ENCODE assay signal across 11 cellular contexts in genomic region chr1:2466834-2467554, GRCh38. TPM values are rescaled to one million over a fixed set of nuclear protein-coding genes. Genes with fewer than 3 reads are reported as not detected.
DNase-seq lines count a peak whose midpoint lies in the region; ATAC-seq and TF ChIP-seq lines count a peak whose summit lies in the region.
"Had no signal": no experiment of that assay in that cellular context is flagged by ENCODE, and none has a peak within 500 bp of the region (broad histone marks: within the 10 kb centered on the region; RNA-seq: fewer than 3 reads in every experiment).

No MANE protein-coding gene starts in this region.

- ATAC-seq in WTC11 (peak; percentile 67), HG03432 (IDR thresholded peaks at IDR 0.05; ENCODE audit: unreplicated experiment) (no peak), GM18868 (IDR thresholded peaks at IDR 0.05; ENCODE audit: unreplicated experiment) (no peak)
- peak; percentile 27 for ATAC-seq in stimulated activated naive CD8-positive, alpha-beta T cell treated with anti-CD3 and anti-CD28 coated beads, Interleukin-15, amount 100 ng/mL, for 72 hours

- peak; percentile 53 for DNase-seq in activated CD4-positive, alpha-beta T cell treated with anti-CD3 and anti-CD28 coated beads for 48 hours
- no peak for DNase-seq in activated CD4-positive, alpha-beta T cell treated with anti-CD3 and anti-CD28 coated beads for 1 hour
- DNase-seq in WTC11 (ENCODE audit: low spot score), result peak; percentile 71
- peak; percentile 22 for DNase-seq in epithelial cell of esophagus (ENCODE audit: low read depth)
- peak in 1 of 2 donors; percentile 19 for DNase-seq in stimulated activated naive CD8-positive, alpha-beta T cell treated with anti-CD3 and anti-CD28 coated beads, Interleukin-15, amount 100 ng/mL, for 72 hours
- no peak for DNase-seq in NCI-H1105 treated with DMSO at 0.1 percent for 48 hours (lab: John Stamatoyannopoulos, UW)
- DNase-seq: effector CD4-positive, alpha-beta T cell; left lung; NCI-H2107 had no signal

- H3K4me1 Mint-ChIP-seq in WTC11, result no peaks in the 10 kb centered on the region
- peaks cover 5% of the 10 kb centered on the region for H3K4me1 Mint-ChIP-seq in stimulated activated naive CD8-positive, alpha-beta T cell treated with anti-CD3 and anti-CD28 coated beads, Interleukin-15, amount 100 ng/mL, for 72 hours

- H3K27me3 Mint-ChIP-seq in WTC11 (ENCODE audit: low read depth), result no peaks in the 10 kb centered on the region
- peaks cover 46% of the 10 kb centered on the region for H3K27me3 Mint-ChIP-seq in stimulated activated naive CD8-positive, alpha-beta T cell treated with anti-CD3 and anti-CD28 coated beads, Interleukin-15, amount 100 ng/mL, for 72 hours

- POLR2A ChIA-PET in WTC11 (lab: Charles Lee), result interaction anchor here (0.9 kb wide), 1 partner anchor 59 kb away, joined by 3 read pairs; no protein-coding TSS in a partner anchor

- H3K4me3 Mint-ChIP-seq in WTC11, result no peak overlapping the region
- no peak overlapping the region for H3K4me3 Mint-ChIP-seq in stimulated activated naive CD8-positive, alpha-beta T cell treated with anti-CD3 and anti-CD28 coated beads, Interleukin-15, amount 100 ng/mL, for 72 hours

- no peaks in the 10 kb centered on the region for H3K36me3 Mint-ChIP-seq in WTC11

- no peaks in the 10 kb centered on the region for H3K9me3 Mint-ChIP-seq in WTC11
- no peaks in the 10 kb centered on the region for H3K9me3 Mint-ChIP-seq in stimulated activated naive CD8-positive, alpha-beta T cell treated with anti-CD3 and anti-CD28 coated beads, Interleukin-15, amount 100 ng/mL, for 72 hours

- no peak overlapping the region for H3K27ac Mint-ChIP-seq in WTC11
- no peak overlapping the region for H3K27ac Mint-ChIP-seq in stimulated activated naive CD8-positive, alpha-beta T cell treated with anti-CD3 and anti-CD28 coated beads, Interleukin-15, amount 100 ng/mL, for 72 hours

- CTCF ChIA-PET in WTC11 (lab: Charles Lee), result interaction anchor here (1.2 to 2.3 kb wide), 4 partner anchors 11 to 95 kb away, joined by 3 to 7 read pairs (median 5); no protein-coding TSS in a partner anchor

- H3K4me3 ChIP-seq in epithelial cell of esophagus (ENCODE audit: low read length), result no peak overlapping the region
- H3K4me3 ChIP-seq: left lung had no signal

- TF ChIP-seq CTCF in WTC11 (IDR thresholded peaks at IDR 0.05) (no peak), epithelial cell of esophagus (IDR thresholded peaks at IDR 0.05; ENCODE audit: insufficient read depth, low read depth, low read length, missing control alignments) (no peak)

TF ChIP-seq in WTC11, 78 proteins besides CTCF, POLR2A, EP300 and RAD21:
- TF ChIP-seq ZMAT4 (CRISPR knock-in tag; IDR thresholded peaks at IDR 0.05) (no peak), E2F5 (CRISPR knock-in tag; IDR thresholded peaks at IDR 0.05) (0 out of 2 replicates have a peak, but pooled peaks have one; percentile 57), ATF6 (CRISPR knock-in tag; IDR thresholded peaks at IDR 0.05) (no peak), CDX4 (CRISPR knock-in tag; IDR thresholded peaks at IDR 0.05; ENCODE audit: borderline replicate concordance) (no peak), SP1 (CRISPR knock-in tag; conservative IDR thresholded peaks at IDR 0.05) (peak; percentile 84)

RNA-seq across cellular contexts. Expression of gene PLCH2, which starts 9.1 kb away (rescaled TPM):
- total RNA-seq in WTC11 (2021), result 0.05 to 0.18 TPM (median 0.17 TPM) in 3 replicates

RNA-seq across cellular contexts. Expression of gene PEX10, which starts 54.6 kb away (rescaled TPM):
- 28.6 to 31.7 TPM (median 29.3 TPM) in 3 replicates for total RNA-seq in WTC11 (2021)

RNA-seq across cellular contexts. Expression of gene PANK4, which starts 59.4 kb away (rescaled TPM):
- 35.2 to 52.5 TPM (median 36.7 TPM) in 3 replicates for total RNA-seq in WTC11 (2021)

Comparison
In these comparisons a context has a peak if more than half of its experiments do, and no peak if none do; other contexts are left out.
1. DNase-seq: peak in activated CD4-positive, alpha-beta T cell treated with anti-CD3 and anti-CD28 coated beads for 48 hours (single experiment), WTC11 (single experiment) and epithelial cell of esophagus (single experiment); none in activated CD4-positive, alpha-beta T cell treated with anti-CD3 and anti-CD28 coated beads for 1 hour (single experiment) and NCI-H1105 treated with DMSO at 0.1 percent for 48 hours (single experiment).
2. ATAC-seq: peak in WTC11 (single experiment) and stimulated activated naive CD8-positive, alpha-beta T cell treated with anti-CD3 and anti-CD28 coated beads, Interleukin-15, amount 100 ng/mL, for 72 hours (single experiment); none in HG03432 (single experiment) and GM18868 (single experiment).